2 cellular contexts compared by ENCODE assay signal in the genomic region with DNA sequence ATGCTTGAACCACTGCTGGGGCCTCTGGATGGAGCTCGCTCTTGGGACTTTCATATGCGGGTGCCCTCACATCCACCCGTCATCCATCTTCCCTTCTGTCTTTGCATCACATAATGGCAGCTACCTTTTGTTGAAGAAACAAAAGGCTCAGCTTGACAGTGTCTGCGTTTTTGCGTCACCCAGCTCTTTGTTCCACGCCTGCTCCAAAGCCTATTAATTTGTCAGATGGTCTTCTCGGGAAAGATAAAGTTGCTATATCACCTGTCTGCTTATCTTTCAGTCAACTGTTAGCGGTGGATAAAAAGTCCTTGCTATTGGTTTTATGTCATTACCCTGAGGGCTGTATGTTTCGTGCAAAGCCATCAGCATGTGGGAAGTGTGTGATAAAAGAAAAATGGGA.
TF ChIP-seq lines count a peak whose summit lies in the region.

No MANE protein-coding gene starts in this region.

TF ChIP-seq in GM23338, 12 proteins besides CTCF, POLR2A, EP300 and RAD21 (continued from another document):
- TF ChIP-seq, protein P1, sequence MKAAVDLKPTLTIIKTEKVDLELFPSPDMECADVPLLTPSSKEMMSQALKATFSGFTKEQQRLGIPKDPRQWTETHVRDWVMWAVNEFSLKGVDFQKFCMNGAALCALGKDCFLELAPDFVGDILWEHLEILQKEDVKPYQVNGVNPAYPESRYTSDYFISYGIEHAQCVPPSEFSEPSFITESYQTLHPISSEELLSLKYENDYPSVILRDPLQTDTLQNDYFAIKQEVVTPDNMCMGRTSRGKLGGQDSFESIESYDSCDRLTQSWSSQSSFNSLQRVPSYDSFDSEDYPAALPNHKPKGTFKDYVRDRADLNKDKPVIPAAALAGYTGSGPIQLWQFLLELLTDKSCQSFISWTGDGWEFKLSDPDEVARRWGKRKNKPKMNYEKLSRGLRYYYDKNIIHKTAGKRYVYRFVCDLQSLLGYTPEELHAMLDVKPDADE (IDR thresholded peaks at IDR 0.05) = no peak
- TF ChIP-seq CREB1 (CRISPR knock-in tag; IDR thresholded peaks at IDR 0.05; ENCODE audit: low read depth) = no peak
TF ChIP-seq in GM23338: peak in this region for 0.

TF ChIP-seq in K562, 482 proteins besides CTCF, POLR2A, EP300 and RAD21 (continued from another document and continues in another):
- TF ChIP-seq, protein P2, sequence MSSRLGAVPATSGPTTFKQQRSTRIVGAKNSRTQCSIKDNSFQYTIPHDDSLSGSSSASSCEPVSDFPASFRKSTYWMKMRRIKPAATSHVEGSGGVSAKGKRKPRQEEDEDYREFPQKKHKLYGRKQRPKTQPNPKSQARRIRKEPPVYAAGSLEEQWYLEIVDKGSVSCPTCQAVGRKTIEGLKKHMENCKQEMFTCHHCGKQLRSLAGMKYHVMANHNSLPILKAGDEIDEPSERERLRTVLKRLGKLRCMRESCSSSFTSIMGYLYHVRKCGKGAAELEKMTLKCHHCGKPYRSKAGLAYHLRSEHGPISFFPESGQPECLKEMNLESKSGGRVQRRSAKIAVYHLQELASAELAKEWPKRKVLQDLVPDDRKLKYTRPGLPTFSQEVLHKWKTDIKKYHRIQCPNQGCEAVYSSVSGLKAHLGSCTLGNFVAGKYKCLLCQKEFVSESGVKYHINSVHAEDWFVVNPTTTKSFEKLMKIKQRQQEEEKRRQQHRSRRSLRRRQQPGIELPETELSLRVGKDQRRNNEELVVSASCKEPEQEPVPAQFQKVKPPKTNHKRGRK (tag; IDR thresholded peaks at IDR 0.05) = no peak
- TF ChIP-seq HES1 (IDR thresholded peaks at IDR 0.05; ENCODE audit: low read depth) = peak; percentile 54; the same call in 1 of the 2 replicates
- no peak for TF ChIP-seq ARID4B (CRISPR knock-in tag; IDR thresholded peaks at IDR 0.05)
- no peak for TF ChIP-seq KDM2B (CRISPR knock-in tag; IDR thresholded peaks at IDR 0.05)
- no peak for TF ChIP-seq ERF (CRISPR knock-in tag; IDR thresholded peaks at IDR 0.05)
- no peak for TF ChIP-seq ZBTB7A (IDR thresholded peaks at IDR 0.05; ENCODE audit: borderline replicate concordance, control insufficient read depth, low read depth, low read length)
- TF ChIP-seq SOX6 (IDR thresholded peaks at IDR 0.05) = peak; percentile 98
- TF ChIP-seq TBP (optimal IDR thresholded peaks at IDR 0.05; ENCODE audit: low read depth, low read length) = no peak
- TF ChIP-seq, protein P1 (conservative IDR thresholded peaks at IDR 0.05; ENCODE audit: control insufficient read depth, low read depth, low read length) = no peak
- TF ChIP-seq NFYB (IDR thresholded peaks at IDR 0.05; ENCODE audit: extremely low read depth, insufficient read length) = no peak
- TF ChIP-seq MEIS2 (IDR thresholded peaks at IDR 0.05; ENCODE audit: partially characterized antibody) = peak; percentile 60
- peak; percentile 92 for TF ChIP-seq CXXC5 (CRISPR knock-in tag; IDR thresholded peaks at IDR 0.05)
- no peak for TF ChIP-seq MITF (IDR thresholded peaks at IDR 0.05)
- peak; percentile 79 for TF ChIP-seq NCOR1 (IDR thresholded peaks at IDR 0.05)
- no peak for TF ChIP-seq MBD1 (CRISPR knock-in tag; IDR thresholded peaks at IDR 0.05)
- TF ChIP-seq NKRF (IDR thresholded peaks at IDR 0.05; ENCODE audit: borderline replicate concordance) = no peak
- no peak for TF ChIP-seq RBM39 (optimal IDR thresholded peaks at IDR 0.05; ENCODE audit: low read depth, low read length)
- no peak for TF ChIP-seq PHF21A (IDR thresholded peaks at IDR 0.05; ENCODE audit: borderline replicate concordance, low read depth)
- TF ChIP-seq ZNF347 (CRISPR knock-in tag; IDR thresholded peaks at IDR 0.05; ENCODE audit: low read depth) = no peak
- no peak for TF ChIP-seq ZNF699 (CRISPR knock-in tag; IDR thresholded peaks at IDR 0.05; ENCODE audit: insufficient replicate concordance)
- TF ChIP-seq MXD1 (CRISPR knock-in tag; IDR thresholded peaks at IDR 0.05; ENCODE audit: borderline replicate concordance, poor library complexity, severe bottlenecking) = no peak
- no peak for TF ChIP-seq FOXP4 (CRISPR knock-in tag; IDR thresholded peaks at IDR 0.05; ENCODE audit: borderline replicate concordance)
- TF ChIP-seq, protein P3, sequence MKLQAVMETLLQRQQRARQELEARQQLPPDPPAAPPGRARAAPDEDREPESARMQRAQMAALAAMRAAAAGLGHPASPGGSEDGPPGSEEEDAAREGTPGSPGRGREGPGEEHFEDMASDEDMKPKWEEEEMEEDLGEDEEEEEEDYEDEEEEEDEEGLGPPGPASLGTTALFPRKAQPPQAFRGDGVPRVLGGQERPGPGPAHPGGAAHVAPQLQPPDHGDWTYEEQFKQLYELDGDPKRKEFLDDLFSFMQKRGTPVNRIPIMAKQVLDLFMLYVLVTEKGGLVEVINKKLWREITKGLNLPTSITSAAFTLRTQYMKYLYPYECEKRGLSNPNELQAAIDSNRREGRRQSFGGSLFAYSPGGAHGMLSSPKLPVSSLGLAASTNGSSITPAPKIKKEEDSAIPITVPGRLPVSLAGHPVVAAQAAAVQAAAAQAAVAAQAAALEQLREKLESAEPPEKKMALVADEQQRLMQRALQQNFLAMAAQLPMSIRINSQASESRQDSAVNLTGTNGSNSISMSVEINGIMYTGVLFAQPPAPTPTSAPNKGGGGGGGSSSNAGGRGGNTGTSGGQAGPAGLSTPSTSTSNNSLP (IDR thresholded peaks at IDR 0.05; ENCODE audit: borderline replicate concordance, low read depth, low read length) = no peak
- TF ChIP-seq GABPB1 (CRISPR knock-in tag; IDR thresholded peaks at IDR 0.05) = no peak
- TF ChIP-seq FOS (IDR thresholded peaks at IDR 0.05; ENCODE audit: extremely low read depth, insufficient read length) = no peak
- no peak for TF ChIP-seq SAFB (IDR thresholded peaks at IDR 0.05; ENCODE audit: borderline replicate concordance, low read depth, low read length)
- TF ChIP-seq ILF3 (IDR thresholded peaks at IDR 0.05; ENCODE audit: borderline replicate concordance) = no peak
- peak; percentile 26; the same call in 1 of the 2 replicates for TF ChIP-seq CREM (IDR thresholded peaks at IDR 0.05; ENCODE audit: low read depth)
